Comparison of ENCODE assay signal across 8 cellular contexts in the genomic region with DNA sequence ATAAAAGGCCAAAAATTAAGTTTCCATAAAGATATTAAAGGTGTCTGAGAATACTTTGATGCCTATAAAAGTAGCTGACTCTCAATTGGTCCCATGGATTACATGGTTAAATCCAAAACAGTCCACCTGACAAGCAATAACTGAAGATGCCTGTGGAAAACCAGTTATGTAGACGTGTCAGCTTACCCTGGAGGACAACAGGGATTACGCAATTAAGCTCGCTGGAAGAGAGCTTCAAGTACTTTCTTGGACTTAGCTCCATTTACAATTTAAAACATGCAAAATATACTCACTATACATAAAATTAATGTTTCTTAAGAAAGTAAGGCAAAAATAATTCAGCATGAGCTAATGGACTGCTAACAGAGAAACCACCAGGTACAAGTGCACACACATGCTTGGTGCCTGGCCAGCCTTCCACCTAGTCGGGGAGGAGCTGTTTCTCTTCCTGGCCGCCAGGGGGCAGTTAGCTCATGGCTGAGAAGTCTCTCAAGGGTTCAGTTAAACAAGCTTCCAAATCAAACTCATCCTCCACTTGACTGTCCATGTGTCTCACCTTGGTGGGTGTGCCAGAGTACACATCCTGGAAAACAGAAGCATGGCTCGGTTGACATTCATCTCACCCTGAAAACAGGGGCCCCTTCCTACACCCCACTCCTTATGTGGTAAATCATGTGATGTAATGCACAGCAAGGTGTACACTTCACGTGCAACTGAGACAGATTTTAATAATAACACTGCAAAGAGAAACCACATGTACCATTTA. TPM values are rescaled to one million over a fixed set of nuclear protein-coding genes. Genes with fewer than 3 reads are reported as not detected.
DNase-seq lines count a peak whose midpoint lies in the region; ATAC-seq and TF ChIP-seq lines count a peak whose summit lies in the region.

No MANE protein-coding gene starts in this region.

- H3K27ac Mint-ChIP-seq in CD4-positive, alpha-beta memory T cell = peak overlapping the region in 6 of 7 donors; percentile 26 to 90 (median 62)
- peak overlapping the region; percentile 25 for H3K27ac Mint-ChIP-seq in activated naive CD4-positive, alpha-beta T cell treated with anti-CD3 and anti-CD28 coated beads for 36 hours

- ATAC-seq in GM21515 (IDR thresholded peaks at IDR 0.05; ENCODE audit: unreplicated experiment) = peak; percentile 81
- peak; percentile 70 for ATAC-seq in Right ventricle myocardium inferior
- ATAC-seq in aorta (ENCODE audit: low FRiP score) = no peak

- H3K36me3 Mint-ChIP-seq in CD4-positive, alpha-beta memory T cell = peaks cover 29 to 47% of the 10 kb centered on the region in 2 donors
- peaks cover 56% of the 10 kb centered on the region for H3K36me3 Mint-ChIP-seq in activated naive CD4-positive, alpha-beta T cell treated with anti-CD3 and anti-CD28 coated beads for 36 hours (ENCODE audit: low read depth)

- peak; percentile 75 for TF ChIP-seq RAD21 in SK-N-SH (IDR thresholded peaks at IDR 0.05; ENCODE audit: low read length)

- H3K4me3 Mint-ChIP-seq in CD4-positive, alpha-beta memory T cell = no peak overlapping the region
- no peak overlapping the region for H3K4me3 Mint-ChIP-seq in activated naive CD4-positive, alpha-beta T cell treated with anti-CD3 and anti-CD28 coated beads for 36 hours

- DNase-seq in CD4-positive, alpha-beta memory T cell = peak; percentile 77 to 81 (median 81)
- peak; percentile 79 for DNase-seq in MM.1S
- peak; percentile 78 for DNase-seq in SK-N-SH
- DNase-seq in activated naive CD4-positive, alpha-beta T cell treated with anti-CD3 and anti-CD28 coated beads for 36 hours = peak; percentile 80
- peak; percentile 80 for DNase-seq in Right ventricle myocardium inferior (ENCODE audit: missing footprints)
- peak; percentile 58 for DNase-seq in putamen (ENCODE audit: low spot score)
- peak; percentile 77 to 89 for DNase-seq in aorta

- no peaks in the 10 kb centered on the region for H3K27me3 Mint-ChIP-seq in CD4-positive, alpha-beta memory T cell
- no peaks in the 10 kb centered on the region for H3K27me3 Mint-ChIP-seq in activated naive CD4-positive, alpha-beta T cell treated with anti-CD3 and anti-CD28 coated beads for 36 hours (ENCODE audit: low read depth)

- H3K9me2 ChIP-seq in MM.1S (replicated peaks; ENCODE audit: insufficient read depth, low read length) = no peaks in the 10 kb centered on the region
- no peaks in the 10 kb centered on the region for H3K9me2 ChIP-seq in SK-N-SH

- peaks cover 3 to 5% (median 4%) of the 10 kb centered on the region in 4 donors for H3K4me1 Mint-ChIP-seq in CD4-positive, alpha-beta memory T cell
- peaks cover 3% of the 10 kb centered on the region for H3K4me1 Mint-ChIP-seq in activated naive CD4-positive, alpha-beta T cell treated with anti-CD3 and anti-CD28 coated beads for 36 hours (ENCODE audit: low read depth)

- H3K9me3 ChIP-seq in CD4-positive, alpha-beta memory T cell (ENCODE audit: control insufficient read depth in 1 of 2, low read length in 2 of 2) = no peaks in the 10 kb centered on the region
- H3K9me3 ChIP-seq in MM.1S (replicated peaks; ENCODE audit: insufficient read depth, low read length) (no peaks in the 10 kb centered on the region), SK-N-SH (no peaks in the 10 kb centered on the region), aorta (ENCODE audit: control insufficient read depth, low read length) (no peaks in the 10 kb centered on the region)

- 0 out of 2 replicates have a peak, but pooled peaks cover 4% of the 10 kb centered on the region for H4K20me1 ChIP-seq in MM.1S (ENCODE audit: insufficient read depth, low read length)
- H4K20me1 ChIP-seq in SK-N-SH (ENCODE audit: insufficient read depth) = 0 out of 2 replicates have a peak, but pooled peaks cover 11% of the 10 kb centered on the region

- POLR2A ChIA-PET in CD4-positive, alpha-beta memory T cell (lab: Charles Lee; ENCODE audit: partially characterized antibody) = interaction anchor here (0.7 to 7.5 kb wide), 8 partner anchors 10 to 88 kb away, joined by 3 to 128 read pairs (median 5); partner anchors contain the start of genes FAM53A, SLBP, TACC3 and TMEM129
- POLR2A ChIA-PET in SK-N-SH (lab: Yijun Ruan, JAX) = interaction anchor here (0.6 to 1.2 kb wide), 6 partner anchors 12 to 37 kb away, joined by 3 to 8 read pairs (median 6); partner anchors contain the start of genes SLBP, TACC3 and TMEM129

- no peak overlapping the region for H3K27ac ChIP-seq in CD4-positive, alpha-beta memory T cell (ENCODE audit: low read depth, low read length)
- no peak overlapping the region; the same call in 1 of the 2 replicates for H3K27ac ChIP-seq in MM.1S (ENCODE audit: low read length)
- no peak overlapping the region for H3K27ac ChIP-seq in SK-N-SH (ENCODE audit: low read depth in 2 of 2, low read length in 1 of 2)
- H3K27ac ChIP-seq in aorta (ENCODE audit: low read depth in 1 of 2, low read length in 2 of 2) = no peak overlapping the region

- H3K79me2 ChIP-seq in MM.1S (ENCODE audit: low read length) (peaks cover 13% of the 10 kb centered on the region), SK-N-SH (ENCODE audit: insufficient read depth) (peaks cover 20% of the 10 kb centered on the region)

- no peak overlapping the region for H2AFZ ChIP-seq in MM.1S (ENCODE audit: low read length)
- H2AFZ ChIP-seq in SK-N-SH (ENCODE audit: low read depth) = no peak overlapping the region

- no peak overlapping the region for H3K4me3 ChIP-seq in CD4-positive, alpha-beta memory T cell (ENCODE audit: low read length in 2 of 2)
- H3K4me3 ChIP-seq in MM.1S (ENCODE audit: low read length) (no peak overlapping the region), SK-N-SH (ENCODE audit: low read depth in 2 of 2, low read length in 1 of 2) (no peak overlapping the region; a peak in 1 of 4 replicates), aorta (ENCODE audit: low read length in 2 of 2) (no peak overlapping the region)

- no peak overlapping the region for H3K9ac ChIP-seq in MM.1S (ENCODE audit: low read length)
- no peak overlapping the region for H3K9ac ChIP-seq in SK-N-SH

- H3F3A ChIP-seq in MM.1S (ENCODE audit: insufficient read depth, low read length) (peaks cover 19% of the 10 kb centered on the region), SK-N-SH (replicated peaks; ENCODE audit: insufficient read depth) (peaks cover 20% of the 10 kb centered on the region)

- WGBS in SK-N-SH (ENCODE audit: low lambda C conversion rate) = 60% methylated on average over 7 of the region's 7 CpGs
- 48 to 53% methylated on average over 7 of the region's 7 CpGs for WGBS in aorta, 2 donors

- CTCF ChIA-PET in CD4-positive, alpha-beta memory T cell (lab: Charles Lee; ENCODE audit: partially characterized antibody) = interaction anchor here (0.7 to 12.3 kb wide), 32 partner anchors 10 to 776 kb away, joined by 3 to 591 read pairs (median 4); partner anchors contain the start of genes FAM53A, LETM1, RNF4 and SLBP
- CTCF ChIA-PET in SK-N-SH (lab: Yijun Ruan, JAX) = interaction anchor here (0.6 to 10.2 kb wide), 27 partner anchors 11 to 337 kb away, joined by 3 to 232 read pairs (median 4); partner anchors contain the start of genes FAM53A, SLBP, TACC3 and TMEM129
- CTCF ChIA-PET in activated naive CD4-positive, alpha-beta T cell treated with anti-CD3 and anti-CD28 coated beads for 36 hours (lab: Charles Lee) = interaction anchor here (0.5 to 4.9 kb wide), 30 partner anchors 8 to 778 kb away, joined by 3 to 77 read pairs (median 4); partner anchors contain the start of genes SLBP, TACC3 and TMEM129

- intact Hi-C loops in CD4-positive, alpha-beta memory T cell (cut with micrococcal nuclease) = loop anchor here (1.0 kb wide), 4 partner anchors 10 to 206 kb away; partner anchors contain the start of gene SLBP
- intact Hi-C loops in activated naive CD4-positive, alpha-beta T cell treated with anti-CD3 and anti-CD28 coated beads for 36 hours (cut with micrococcal nuclease) = loop anchor here (1.0 kb wide), 3 partner anchors 18 to 117 kb away; no protein-coding TSS in a partner anchor
- intact Hi-C loops in Right ventricle myocardium inferior (cut with DNase I) = no loop called here
- intact Hi-C loops in aorta (cut with DNase I) = loop anchor here (1.0 to 2.0 kb wide), 2 partner anchors 35 to 36 kb away; no protein-coding TSS in a partner anchor

- no peaks in the 10 kb centered on the region for H3K9me3 Mint-ChIP-seq in CD4-positive, alpha-beta memory T cell
- H3K9me3 Mint-ChIP-seq in activated naive CD4-positive, alpha-beta T cell treated with anti-CD3 and anti-CD28 coated beads for 36 hours = no peaks in the 10 kb centered on the region

- TF ChIP-seq EP300 in SK-N-SH (IDR thresholded peaks at IDR 0.05; ENCODE audit: borderline replicate concordance in 1 of 2, low read depth in 1 of 2, low read length in 1 of 2) = no peak

- TF ChIP-seq CTCF in MM.1S (IDR thresholded peaks at IDR 0.05; ENCODE audit: low read length) (peak; percentile 93), SK-N-SH (IDR thresholded peaks at IDR 0.05) (peak; percentile 93)

- H3K36me3 ChIP-seq in CD4-positive, alpha-beta memory T cell (ENCODE audit: insufficient read depth, low read length) = peaks cover 49% of the 10 kb centered on the region
- H3K36me3 ChIP-seq in MM.1S (replicated peaks; ENCODE audit: insufficient read depth, low read length) (peaks cover 24% of the 10 kb centered on the region), SK-N-SH (replicated peaks in 1 of 2; ENCODE audit: control insufficient read depth in 1 of 2, insufficient read depth in 2 of 2, low read length in 1 of 2) (peaks cover 44 to 60% of the 10 kb centered on the region in 2 experiments), aorta (ENCODE audit: control insufficient read depth in 1 of 2, insufficient read depth in 2 of 2, low read length in 1 of 2) (peaks cover 0 to 4% of the 10 kb centered on the region in 2 donors)

- H3K4me1 ChIP-seq in CD4-positive, alpha-beta memory T cell (ENCODE audit: insufficient read depth, low read length) = peaks cover 4% of the 10 kb centered on the region
- H3K4me1 ChIP-seq in MM.1S (ENCODE audit: low read length) = no peaks in the 10 kb centered on the region
- no peaks in the 10 kb centered on the region for H3K4me1 ChIP-seq in SK-N-SH (ENCODE audit: control insufficient read depth in 1 of 2, insufficient read depth in 2 of 2, low read depth in 1 of 2, low read length in 1 of 2)
- H3K4me1 ChIP-seq in aorta (ENCODE audit: control insufficient read depth in 1 of 2, insufficient read depth in 2 of 2, low read length in 2 of 2) = no peaks in the 10 kb centered on the region

- H3K4me2 ChIP-seq in MM.1S (ENCODE audit: low read depth, low read length) = no peak overlapping the region
- H3K4me2 ChIP-seq in SK-N-SH = no peak overlapping the region

- no peaks in the 10 kb centered on the region for H3K27me3 ChIP-seq in CD4-positive, alpha-beta memory T cell (ENCODE audit: insufficient read depth, low read length)
- H3K27me3 ChIP-seq in MM.1S (replicated peaks; ENCODE audit: insufficient read depth, low read length) (no peaks in the 10 kb centered on the region), SK-N-SH (ENCODE audit: insufficient read depth) (no peaks in the 10 kb centered on the region), aorta (ENCODE audit: control insufficient read depth in 1 of 2, insufficient read depth in 2 of 2, low read length in 1 of 2) (no peaks in the 10 kb centered on the region)

RNA-seq across cellular contexts. Expression of gene FAM53A, which starts 9.2 kb away (rescaled TPM):
- 1 to 10 TPM in 1 of 2 experiments, under 1 TPM in 1; 0.89 to 2.2 TPM for total RNA-seq in CD4-positive, alpha-beta memory T cell
- 1 to 10 TPM; 1.1 to 2.8 TPM for polyA plus RNA-seq in CD4-positive, alpha-beta memory T cell
- polyA plus RNA-seq in SK-N-SH (2012; rRNA removed) (7.6 and 8.3 TPM in 2 replicates), aorta (under 1 TPM in 1 of 2 donors, not detected in 1; 0.77 TPM)
- 2.8 and 6.0 TPM in 2 replicates for polyA plus RNA-seq in SK-N-SH (2012; cell fraction: cytosol; rRNA removed)
- polyA plus RNA-seq in SK-N-SH (2012; cell fraction: nucleus; rRNA removed) = 12.1 and 12.9 TPM in 2 replicates
- total RNA-seq in activated naive CD4-positive, alpha-beta T cell treated with anti-CD3 and anti-CD28 coated beads for 36 hours = 1 to 10 TPM; 2.6 to 3.0 TPM
- total RNA-seq in Right ventricle myocardium inferior (0.49 TPM), aorta (1 to 10 TPM; 1.5 to 1.9 TPM)

RNA-seq across cellular contexts. Expression of gene SLBP, which starts 18.8 kb away (rescaled TPM):
- total RNA-seq in CD4-positive, alpha-beta memory T cell = 10 to 100 TPM; 41.8 to 47.4 TPM
- polyA plus RNA-seq in CD4-positive, alpha-beta memory T cell = 10 to 100 TPM; 68.6 to 71.6 TPM
- polyA plus RNA-seq in SK-N-SH (2012; rRNA removed) = 51.5 and 64.3 TPM in 2 replicates
- polyA plus RNA-seq in SK-N-SH (2012; cell fraction: cytosol; rRNA removed) = 69.5 and 78.4 TPM in 2 replicates
- polyA plus RNA-seq in SK-N-SH (2012; cell fraction: nucleus; rRNA removed) = 30.8 and 40.1 TPM in 2 replicates
- 10 to 100 TPM; 75.4 to 77.1 TPM for total RNA-seq in activated naive CD4-positive, alpha-beta T cell treated with anti-CD3 and anti-CD28 coated beads for 36 hours
- 13.7 TPM for total RNA-seq in Right ventricle myocardium inferior
- 10 to 100 TPM; 25.1 to 25.3 TPM for total RNA-seq in aorta
- 10 to 100 TPM; 27.2 to 35.1 TPM for polyA plus RNA-seq in aorta

RNA-seq across cellular contexts. Expression of gene TMEM129, which starts 27.8 kb away (rescaled TPM):
- 10 to 100 TPM; 40.6 to 42.1 TPM for total RNA-seq in CD4-positive, alpha-beta memory T cell
- 10 to 100 TPM; 36.8 to 40.3 TPM for polyA plus RNA-seq in CD4-positive, alpha-beta memory T cell
- 36.5 and 43.9 TPM in 2 replicates for polyA plus RNA-seq in SK-N-SH (2012; rRNA removed)
- polyA plus RNA-seq in SK-N-SH (2012; cell fraction: cytosol; rRNA removed) = 16.4 and 29.5 TPM in 2 replicates
- 68.2 and 69.8 TPM in 2 replicates for polyA plus RNA-seq in SK-N-SH (2012; cell fraction: nucleus; rRNA removed)
- 10 to 100 TPM; 19.0 to 19.8 TPM for total RNA-seq in activated naive CD4-positive, alpha-beta T cell treated with anti-CD3 and anti-CD28 coated beads for 36 hours
- total RNA-seq in Right ventricle myocardium inferior = 26.3 TPM
- 10 to 100 TPM; 24.9 to 26.6 TPM for total RNA-seq in aorta
- 10 to 100 TPM; 14.8 to 36.4 TPM for polyA plus RNA-seq in aorta

RNA-seq across cellular contexts. Expression of gene TACC3, which starts 28.0 kb away (rescaled TPM):
- 100 to 1,000 TPM; 134 to 136 TPM for total RNA-seq in CD4-positive, alpha-beta memory T cell
- 10 to 100 TPM; 37.3 to 61.8 TPM for polyA plus RNA-seq in CD4-positive, alpha-beta memory T cell
- 29.2 and 49.5 TPM in 2 replicates for polyA plus RNA-seq in SK-N-SH (2012; rRNA removed)
- polyA plus RNA-seq in SK-N-SH (2012; cell fraction: cytosol; rRNA removed) = 24.5 and 30.6 TPM in 2 replicates
- polyA plus RNA-seq in SK-N-SH (2012; cell fraction: nucleus; rRNA removed) = 89.9 and 151 TPM in 2 replicates
- 100 to 1,000 TPM; 246 to 264 TPM for total RNA-seq in activated naive CD4-positive, alpha-beta T cell treated with anti-CD3 and anti-CD28 coated beads for 36 hours
- total RNA-seq in Right ventricle myocardium inferior = 7.0 TPM
- total RNA-seq in aorta = 10 to 100 TPM in 1 of 2 donors, 1 to 10 TPM in 1; 7.6 to 16.1 TPM
- 1 to 10 TPM; 5.2 to 9.3 TPM for polyA plus RNA-seq in aorta
